34 cellular contexts compared by ENCODE assay signal in genomic region chr5:180898621-180899246, GRCh38. TPM values are rescaled to one million over a fixed set of nuclear protein-coding genes. Genes with fewer than 3 reads are reported as not detected.
A peak's percentile ranks its signal among the peaks of the same experiment; 100 is the strongest.
DNase-seq lines count a peak whose midpoint lies in the region; TF ChIP-seq lines count a peak whose summit lies in the region.
"Had no signal": no experiment of that assay in that cellular context is flagged by ENCODE, and none has a peak within 500 bp of the region (broad histone marks: within the 10 kb centered on the region; RNA-seq: fewer than 3 reads in every experiment).

TSS of gene BTNL8 (plus strand) at chr5:180899159. CDS start at chr5:180899311, 152 bp downstream.

- no peak for TF ChIP-seq CTCF in OCI-LY7 (conservative IDR thresholded peaks at IDR 0.05; ENCODE audit: low read length)
- TF ChIP-seq CTCF in colonic mucosa (IDR thresholded peaks at IDR 0.05): no peak
- no peak for TF ChIP-seq CTCF in testis (IDR thresholded peaks at IDR 0.05)
- TF ChIP-seq CTCF in MM.1S (IDR thresholded peaks at IDR 0.05; ENCODE audit: low read length): no peak

- peak within 1 kb of the TSS in 1 of 2 donors; percentile 29 for H3K9ac ChIP-seq in colonic mucosa (ENCODE audit: low read depth in 2 of 2, low read length in 2 of 2)
- no peak within 1 kb of the TSS for H3K9ac ChIP-seq in mucosa of stomach (ENCODE audit: low read length)
- H3K9ac ChIP-seq in MM.1S (ENCODE audit: low read length): no peak within 1 kb of the TSS
- H3K9ac ChIP-seq: BLaER1 had no signal

- TF ChIP-seq POLR2A in testis (IDR thresholded peaks at IDR 0.05): no peak

- H3K4me1 ChIP-seq in OCI-LY7 (ENCODE audit: insufficient read depth, low read length, poor library complexity, severe bottlenecking) (peaks cover 5% of the 10 kb centered on the region), colonic mucosa (no peaks in the 10 kb centered on the region), mucosa of stomach (ENCODE audit: control insufficient read depth, insufficient read depth, low read length) (peaks cover 19% of the 10 kb centered on the region), testis (no peaks in the 10 kb centered on the region), MM.1S (ENCODE audit: low read length) (no peaks in the 10 kb centered on the region)
- H3K4me1 ChIP-seq: gastroesophageal sphincter had no signal

- no peaks in the 10 kb centered on the region for H3K27me3 ChIP-seq in colonic mucosa
- H3K27me3 ChIP-seq in mucosa of stomach (ENCODE audit: control insufficient read depth, insufficient read depth, low read length): no peaks in the 10 kb centered on the region
- no peaks in the 10 kb centered on the region for H3K27me3 ChIP-seq in testis
- H3K27me3 ChIP-seq in MM.1S (replicated peaks; ENCODE audit: insufficient read depth, low read length): no peaks in the 10 kb centered on the region
- H3K27me3 ChIP-seq: BLaER1, dorsolateral prefrontal cortex, gastroesophageal sphincter had no signal

- H3K4me3 ChIP-seq in OCI-LY7 (ENCODE audit: low read depth, low read length, poor library complexity, severe bottlenecking): no peak within 1 kb of the TSS
- H3K4me3 ChIP-seq in colonic mucosa: peak within 1 kb of the TSS; percentile 27
- peak within 1 kb of the TSS; percentile 29 for H3K4me3 ChIP-seq in mucosa of stomach (ENCODE audit: low read length)
- H3K4me3 ChIP-seq in testis: no peak within 1 kb of the TSS
- H3K4me3 ChIP-seq in MM.1S (ENCODE audit: low read length): no peak within 1 kb of the TSS
- H3K4me3 ChIP-seq: BLaER1, dorsolateral prefrontal cortex, gastroesophageal sphincter, GM12878 had no signal

- H4K20me1 ChIP-seq in OCI-LY7 (ENCODE audit: insufficient read depth, low read length) (no peaks in the 10 kb centered on the region), MM.1S (ENCODE audit: insufficient read depth, low read length) (no peaks in the 10 kb centered on the region)
- H4K20me1 ChIP-seq: BLaER1 had no signal

- intact Hi-C loops in OCI-LY7 (cut with micrococcal nuclease; ENCODE audit: unreplicated experiment) (no loop called here), colonic mucosa (cut with DNase I) (no loop called here), testis (cut with DNase I; ENCODE audit: low total_unique reads) (no loop called here)

- no peaks in the 10 kb centered on the region for H3K9me2 ChIP-seq in OCI-LY7 (ENCODE audit: insufficient read depth, low read length)
- no peaks in the 10 kb centered on the region for H3K9me2 ChIP-seq in MM.1S (replicated peaks; ENCODE audit: insufficient read depth, low read length)

- CTCF ChIA-PET in OCI-LY7 (lab: Charles Lee; ENCODE audit: unreplicated experiment): no interaction called here

- POLR2A ChIA-PET in OCI-LY7 (lab: Charles Lee): no interaction called here

- H3K79me2 ChIP-seq in OCI-LY7 (ENCODE audit: insufficient read depth, low read depth, low read length) (no peaks in the 10 kb centered on the region), MM.1S (ENCODE audit: low read length) (no peaks in the 10 kb centered on the region)

- H3K9me3 ChIP-seq in OCI-LY7 (ENCODE audit: low read length) (no peaks in the 10 kb centered on the region), colonic mucosa (no peaks in the 10 kb centered on the region), mucosa of stomach (ENCODE audit: control insufficient read depth, low read length) (no peaks in the 10 kb centered on the region), testis (no peaks in the 10 kb centered on the region), MM.1S (replicated peaks; ENCODE audit: insufficient read depth, low read length) (no peaks in the 10 kb centered on the region)

- WGBS in testis, 2 donors: 90 to 93% methylated on average over 9 of the region's 9 CpGs

- H3K27ac ChIP-seq in OCI-LY7 (ENCODE audit: low read depth, low read length, poor library complexity, severe bottlenecking) (no peak within 1 kb of the TSS), colonic mucosa (peak within 1 kb of the TSS; percentile 84), testis (no peak within 1 kb of the TSS), MM.1S (ENCODE audit: low read length) (no peak within 1 kb of the TSS)
- H3K27ac ChIP-seq: BLaER1, dorsolateral prefrontal cortex had no signal

- H2AFZ ChIP-seq in OCI-LY7 (ENCODE audit: low read length) (peak within 1 kb of the TSS; percentile 64; the same call in 1 of the 2 replicates), MM.1S (ENCODE audit: low read length) (no peak within 1 kb of the TSS)

- DNase-seq in OCI-LY7 (ENCODE audit: low spot score) (no peak), colonic mucosa (peak; percentile 83), testis (no peak), NCI-H1436 (lab: John Stamatoyannopoulos, UW) (no peak), NCI-H146 treated with DMSO at 0.1 percent for 48 hours (lab: John Stamatoyannopoulos, UW; ENCODE audit: unreplicated experiment) (no peak), GOT3 (lab: John Stamatoyannopoulos, UW) (no peak), MM.1S (no peak)
- DNase-seq: activated CD4-positive, alpha-beta T cell treated with anti-CD3 and anti-CD28 coated beads, Interleukin-2, amount 50 U/mL, for 48 hours; activated naive CD4-positive, alpha-beta T cell; activated naive CD8-positive, alpha-beta T cell treated with anti-CD3 and anti-CD28 coated beads, Interleukin-2, amount 50 U/mL, for 24 hours; activated T-cell treated with anti-CD3 and anti-CD28 coated beads, Interleukin-2, amount 50 U/mL, for 72 hours; dorsolateral prefrontal cortex; H7; hypothalamus; Karpas-422; mesenchymal stem cell; MV-4-11; naive B cell; NCI-H146; NCI-H2107; NCI-H82; stimulated activated CD4-positive, alpha-beta T cell treated with anti-CD3 and anti-CD28 coated beads, Interleukin-15, amount 100 ng/mL, for 24 hours; stimulated activated CD4-positive, alpha-beta T cell treated with anti-CD3 and anti-CD28 coated beads, Interleukin-4, amount 100 ng/mL, for 4 hours; T-helper 17 cell had no signal

- no peaks in the 10 kb centered on the region for H3F3A ChIP-seq in MM.1S (ENCODE audit: insufficient read depth, low read length)

- H3K4me2 ChIP-seq in OCI-LY7 (ENCODE audit: low read length) (peak within 1 kb of the TSS; percentile 27), MM.1S (ENCODE audit: low read depth, low read length) (no peak within 1 kb of the TSS)
- H3K4me2 ChIP-seq: BLaER1 had no signal

- BruUV-seq in OCI-LY7 (replicated peaks; lab: Mats Ljungman, UMichigan): no TSS peak

- H3K36me3 ChIP-seq in OCI-LY7 (ENCODE audit: insufficient read depth, low read length) (no peaks in the 10 kb centered on the region), colonic mucosa (no peaks in the 10 kb centered on the region), mucosa of stomach (ENCODE audit: control insufficient read depth, insufficient read depth, low read length) (no peaks in the 10 kb centered on the region), testis (ENCODE audit: low read depth, missing control alignments) (no peaks in the 10 kb centered on the region), MM.1S (replicated peaks; ENCODE audit: insufficient read depth, low read length) (no peaks in the 10 kb centered on the region)
- H3K36me3 ChIP-seq: BLaER1, gastroesophageal sphincter had no signal

RNA-seq across cellular contexts. Expression of gene BTNL8, which starts in this region (rescaled TPM):
- total RNA-seq in OCI-LY7 (2014; rRNA removed; shearing (Covaris generic)): not detected in 2 replicates
- not detected in 2 replicates for total RNA-seq in OCI-LY7 (2022)
- 10 to 100 TPM; 51.6 to 88.1 TPM for total RNA-seq in colonic mucosa
- 10 to 100 TPM; 13.1 to 14.7 TPM for total RNA-seq in testis
- polyA plus RNA-seq in testis (ENCODE audit: insufficient read depth, low read depth, low replicate concordance): 10.3 TPM
- total RNA-seq: astrocyte, fibroblast of lung, HepG2, posterior vena cava, T-helper 17 cell, ureter had no signal
- polyA plus RNA-seq: AG04450, fibroblast of lung, HepG2 had no signal

Comparison
In these comparisons a context has a peak if more than half of its experiments do, and no peak if none do; other contexts are left out.
1. RNA of gene BTNL8 (total RNA-seq): 51.6 to 88.1 TPM in colonic mucosa and 13.1 to 14.7 TPM in testis; not detected in OCI-LY7; every median in the first group is over 10 times any median in the second.
2. H3K4me3 ChIP-seq: peak in colonic mucosa (single experiment) and mucosa of stomach (single experiment); none in OCI-LY7 (single experiment), testis (0 of 2) and MM.1S (single experiment).